ENCODE assay signal across 1 cellular context in the genomic region with DNA sequence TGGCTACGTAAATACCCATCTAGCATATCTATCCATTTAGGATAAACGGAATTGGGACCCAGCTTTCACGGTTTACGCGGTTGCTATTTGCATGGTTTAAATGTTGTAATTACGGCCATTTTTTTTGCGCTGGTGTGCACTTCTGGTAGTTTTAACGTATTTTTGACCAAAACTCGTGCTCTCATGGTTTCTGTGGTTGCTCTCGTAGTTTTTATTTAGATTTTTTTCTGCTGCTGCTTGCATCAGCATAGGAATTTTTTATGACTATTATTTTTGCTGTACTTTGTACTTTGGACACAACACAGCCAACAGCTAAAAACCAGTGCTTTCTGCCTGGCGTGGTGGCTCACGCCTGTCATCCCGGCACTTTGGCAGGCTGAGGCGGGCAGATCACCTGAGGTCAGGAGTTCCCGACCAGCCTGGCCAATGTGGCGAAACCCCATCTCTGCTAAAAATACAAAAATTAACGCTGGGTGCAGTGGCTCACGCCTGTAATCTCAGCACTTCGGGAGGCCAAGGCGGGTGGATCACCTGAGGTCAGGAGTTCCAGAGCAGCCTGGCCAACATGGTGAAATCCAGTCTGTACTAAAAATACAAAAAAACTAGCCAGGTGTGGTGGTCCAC.
A peak's percentile ranks its signal among the peaks of the same experiment; 100 is the strongest.
TF ChIP-seq lines count a peak whose summit lies in the region.

No MANE protein-coding gene starts in this region.

TF ChIP-seq in HepG2, 621 proteins besides CTCF, POLR2A, EP300 and RAD21 (continued from another document and continues in another):
- TF ChIP-seq ZFYVE20 (CRISPR knock-in tag; IDR thresholded peaks at IDR 0.05; ENCODE audit: borderline replicate concordance, low read depth) (no peak), ARNTL (CRISPR knock-in tag; IDR thresholded peaks at IDR 0.05) (0 out of 2 replicates have a peak, but pooled peaks have one; percentile 9), ZNF296 (CRISPR knock-in tag; conservative IDR thresholded peaks at IDR 0.05) (no peak), PHF5A (CRISPR knock-in tag; IDR thresholded peaks at IDR 0.05; ENCODE audit: low read depth, unreplicated experiment) (peak; percentile 33), DPF2 (CRISPR knock-in tag; IDR thresholded peaks at IDR 0.05; ENCODE audit: borderline replicate concordance, low read depth) (no peak), NCOA2 (CRISPR knock-in tag; IDR thresholded peaks at IDR 0.05) (0 out of 2 replicates have a peak, but pooled peaks have one; percentile 6), MAZ (IDR thresholded peaks at IDR 0.05; ENCODE audit: borderline replicate concordance, low read depth, low read length) (no peak), MAZ (CRISPR knock-in tag; IDR thresholded peaks at IDR 0.05; ENCODE audit: low read depth) (no peak), RXRA (CRISPR knock-in tag; IDR thresholded peaks at IDR 0.05) (peak; percentile 90), ZNF235 (CRISPR knock-in tag; IDR thresholded peaks at IDR 0.05; ENCODE audit: borderline replicate concordance) (no peak), MYC (CRISPR knock-in tag; IDR thresholded peaks at IDR 0.05; ENCODE audit: borderline replicate concordance) (peak; percentile 14; the same call in 1 of the 2 replicates), CEBPG (CRISPR knock-in tag; IDR thresholded peaks at IDR 0.05) (peak; percentile 77), ZNF34 (CRISPR knock-in tag; IDR thresholded peaks at IDR 0.05; ENCODE audit: borderline replicate concordance) (no peak), MAFF (IDR thresholded peaks at IDR 0.05; ENCODE audit: low read depth, low read length) (peak; percentile 17; the same call in 1 of the 2 replicates), THAP11 (CRISPR knock-in tag; IDR thresholded peaks at IDR 0.05) (peak; percentile 43; the same call in 1 of the 2 replicates), FOSL2 (CRISPR knock-in tag; IDR thresholded peaks at IDR 0.05) (peak; percentile 64), ZNF746 (CRISPR knock-in tag; IDR thresholded peaks at IDR 0.05) (0 out of 2 replicates have a peak, but pooled peaks have one; percentile 26), NBN (conservative IDR thresholded peaks at IDR 0.05) (no peak), SOX6 (IDR thresholded peaks at IDR 0.05) (no peak), SOX6 (CRISPR knock-in tag; IDR thresholded peaks at IDR 0.05) (no peak; the same call in 1 of the 2 replicates), ZNF335 (CRISPR knock-in tag; IDR thresholded peaks at IDR 0.05) (no peak), ZNF577 (CRISPR knock-in tag; IDR thresholded peaks at IDR 0.05; ENCODE audit: borderline replicate concordance, low read depth) (no peak), ZFP36L1 (CRISPR knock-in tag; IDR thresholded peaks at IDR 0.05) (0 out of 2 replicates have a peak, but pooled peaks have one; percentile 52), SPEN (CRISPR knock-in tag; IDR thresholded peaks at IDR 0.05; ENCODE audit: low read depth) (no peak), ZNF234 (CRISPR knock-in tag; conservative IDR thresholded peaks at IDR 0.05) (no peak), ZBTB4 (CRISPR knock-in tag; IDR thresholded peaks at IDR 0.05; ENCODE audit: borderline replicate concordance) (no peak), NR2F1 (CRISPR knock-in tag; IDR thresholded peaks at IDR 0.05) (peak; percentile 41 to 78; a peak in 3 of 4 replicates), ZNF331 (CRISPR knock-in tag; IDR thresholded peaks at IDR 0.05) (peak; percentile 40; the same call in 1 of the 2 replicates), GMEB2 (CRISPR knock-in tag; IDR thresholded peaks at IDR 0.05; ENCODE audit: low read depth) (no peak)
- TF ChIP-seq, protein P1, sequence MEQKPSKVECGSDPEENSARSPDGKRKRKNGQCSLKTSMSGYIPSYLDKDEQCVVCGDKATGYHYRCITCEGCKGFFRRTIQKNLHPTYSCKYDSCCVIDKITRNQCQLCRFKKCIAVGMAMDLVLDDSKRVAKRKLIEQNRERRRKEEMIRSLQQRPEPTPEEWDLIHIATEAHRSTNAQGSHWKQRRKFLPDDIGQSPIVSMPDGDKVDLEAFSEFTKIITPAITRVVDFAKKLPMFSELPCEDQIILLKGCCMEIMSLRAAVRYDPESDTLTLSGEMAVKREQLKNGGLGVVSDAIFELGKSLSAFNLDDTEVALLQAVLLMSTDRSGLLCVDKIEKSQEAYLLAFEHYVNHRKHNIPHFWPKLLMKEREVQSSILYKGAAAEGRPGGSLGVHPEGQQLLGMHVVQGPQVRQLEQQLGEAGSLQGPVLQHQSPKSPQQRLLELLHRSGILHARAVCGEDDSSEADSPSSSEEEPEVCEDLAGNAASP (CRISPR knock-in tag; IDR thresholded peaks at IDR 0.05; ENCODE audit: borderline replicate concordance): peak; percentile 91; the same call in 1 of the 2 replicates
- TF ChIP-seq, protein P2, sequence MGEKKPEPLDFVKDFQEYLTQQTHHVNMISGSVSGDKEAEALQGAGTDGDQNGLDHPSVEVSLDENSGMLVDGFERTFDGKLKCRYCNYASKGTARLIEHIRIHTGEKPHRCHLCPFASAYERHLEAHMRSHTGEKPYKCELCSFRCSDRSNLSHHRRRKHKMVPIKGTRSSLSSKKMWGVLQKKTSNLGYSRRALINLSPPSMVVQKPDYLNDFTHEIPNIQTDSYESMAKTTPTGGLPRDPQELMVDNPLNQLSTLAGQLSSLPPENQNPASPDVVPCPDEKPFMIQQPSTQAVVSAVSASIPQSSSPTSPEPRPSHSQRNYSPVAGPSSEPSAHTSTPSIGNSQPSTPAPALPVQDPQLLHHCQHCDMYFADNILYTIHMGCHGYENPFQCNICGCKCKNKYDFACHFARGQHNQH (CRISPR knock-in tag; IDR thresholded peaks at IDR 0.05): peak; percentile 27; the same call in 1 of the 2 replicates
- TF ChIP-seq, protein P3, sequence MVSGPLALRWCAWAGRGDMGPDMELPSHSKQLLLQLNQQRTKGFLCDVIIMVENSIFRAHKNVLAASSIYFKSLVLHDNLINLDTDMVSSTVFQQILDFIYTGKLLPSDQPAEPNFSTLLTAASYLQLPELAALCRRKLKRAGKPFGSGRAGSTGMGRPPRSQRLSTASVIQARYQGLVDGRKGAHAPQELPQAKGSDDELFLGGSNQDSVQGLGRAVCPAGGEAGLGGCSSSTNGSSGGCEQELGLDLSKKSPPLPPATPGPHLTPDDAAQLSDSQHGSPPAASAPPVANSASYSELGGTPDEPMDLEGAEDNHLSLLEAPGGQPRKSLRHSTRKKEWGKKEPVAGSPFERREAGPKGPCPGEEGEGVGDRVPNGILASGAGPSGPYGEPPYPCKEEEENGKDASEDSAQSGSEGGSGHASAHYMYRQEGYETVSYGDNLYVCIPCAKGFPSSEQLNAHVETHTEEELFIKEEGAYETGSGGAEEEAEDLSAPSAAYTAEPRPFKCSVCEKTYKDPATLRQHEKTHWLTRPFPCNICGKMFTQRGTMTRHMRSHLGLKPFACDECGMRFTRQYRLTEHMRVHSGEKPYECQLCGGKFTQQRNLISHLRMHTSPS (CRISPR knock-in tag; IDR thresholded peaks at IDR 0.05; ENCODE audit: low read depth): no peak
- TF ChIP-seq, protein P4, sequence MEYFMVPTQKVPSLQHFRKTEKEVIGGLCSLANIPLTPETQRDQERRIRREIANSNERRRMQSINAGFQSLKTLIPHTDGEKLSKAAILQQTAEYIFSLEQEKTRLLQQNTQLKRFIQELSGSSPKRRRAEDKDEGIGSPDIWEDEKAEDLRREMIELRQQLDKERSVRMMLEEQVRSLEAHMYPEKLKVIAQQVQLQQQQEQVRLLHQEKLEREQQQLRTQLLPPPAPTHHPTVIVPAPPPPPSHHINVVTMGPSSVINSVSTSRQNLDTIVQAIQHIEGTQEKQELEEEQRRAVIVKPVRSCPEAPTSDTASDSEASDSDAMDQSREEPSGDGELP (IDR thresholded peaks at IDR 0.05; ENCODE audit: borderline replicate concordance, low read depth): peak; percentile 51; the same call in 1 of the 2 replicates
- TF ChIP-seq, protein P5, sequence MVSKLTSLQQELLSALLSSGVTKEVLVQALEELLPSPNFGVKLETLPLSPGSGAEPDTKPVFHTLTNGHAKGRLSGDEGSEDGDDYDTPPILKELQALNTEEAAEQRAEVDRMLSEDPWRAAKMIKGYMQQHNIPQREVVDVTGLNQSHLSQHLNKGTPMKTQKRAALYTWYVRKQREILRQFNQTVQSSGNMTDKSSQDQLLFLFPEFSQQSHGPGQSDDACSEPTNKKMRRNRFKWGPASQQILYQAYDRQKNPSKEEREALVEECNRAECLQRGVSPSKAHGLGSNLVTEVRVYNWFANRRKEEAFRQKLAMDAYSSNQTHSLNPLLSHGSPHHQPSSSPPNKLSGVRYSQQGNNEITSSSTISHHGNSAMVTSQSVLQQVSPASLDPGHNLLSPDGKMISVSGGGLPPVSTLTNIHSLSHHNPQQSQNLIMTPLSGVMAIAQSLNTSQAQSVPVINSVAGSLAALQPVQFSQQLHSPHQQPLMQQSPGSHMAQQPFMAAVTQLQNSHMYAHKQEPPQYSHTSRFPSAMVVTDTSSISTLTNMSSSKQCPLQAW (CRISPR knock-in tag; IDR thresholded peaks at IDR 0.05): 0 out of 2 replicates have a peak, but pooled peaks have one; percentile 12
